Comparison of ENCODE assay signal across 19 cellular contexts in genomic region chr11:61413496-61413895, GRCh38.
DNase-seq lines count a peak whose midpoint lies in the region; ATAC-seq lines count a peak whose summit lies in the region.
"Had no signal": no experiment of that assay in that cellular context is flagged by ENCODE, and none has a peak within 500 bp of the region (broad histone marks: within the 10 kb centered on the region; RNA-seq: fewer than 3 reads in every experiment).

No MANE protein-coding gene starts in this region.

- H3K4me3 Mint-ChIP-seq in activated naive CD8-positive, alpha-beta T cell: no peak overlapping the region
- no peak overlapping the region for H3K4me3 Mint-ChIP-seq in activated naive CD8-positive, alpha-beta T cell treated with anti-CD3 and anti-CD28 coated beads, Interleukin-2, amount 50 U/mL, for 24 hours
- no peak overlapping the region for H3K4me3 Mint-ChIP-seq in effector memory CD8-positive, alpha-beta T cell
- H3K4me3 Mint-ChIP-seq: activated T-cell treated with anti-CD3 and anti-CD28 coated beads, Interleukin-2, amount 50 U/mL, for 4 hours; endodermal cell had no signal

- no peak for DNase-seq in activated naive CD8-positive, alpha-beta T cell treated with anti-CD3 and anti-CD28 coated beads, Interleukin-2, amount 50 U/mL, for 24 hours
- DNase-seq in RKO (ENCODE audit: low spot score): peak; percentile 31
- no peak for DNase-seq in effector memory CD8-positive, alpha-beta T cell
- peak; percentile 93 for DNase-seq in stromal cell of bone marrow (ENCODE audit: low read depth)
- no peak for DNase-seq in glomerular visceral epithelial cell (ENCODE audit: extremely low spot score)
- no peak for DNase-seq in activated effector memory CD4-positive, alpha-beta T cell treated with Interleukin-2 at 50 U/mL for 16 hours
- no peak for DNase-seq in NCI-H2196 treated with DMSO at 0.1 percent for 48 hours (lab: John Stamatoyannopoulos, UW; ENCODE audit: unreplicated experiment)
- DNase-seq: activated CD4-positive, alpha-beta T cell treated with anti-CD3 and anti-CD28 coated beads for 48 hours; activated T-cell treated with anti-CD3 and anti-CD28 coated beads, Interleukin-2, amount 50 U/mL, for 4 hours; amniotic stem cell; endodermal cell; mucosa of descending colon; NCI-H2081 treated with DMSO at 0.1 percent for 48 hours; NCI-H748 treated with DMSO at 0.1 percent for 48 hours; OCI-M1; stimulated activated CD4-positive, alpha-beta T cell treated with anti-CD3 and anti-CD28 coated beads, Interleukin-15, amount 100 ng/mL, for 24 hours; stomach had no signal

- H3K4me1 Mint-ChIP-seq in activated naive CD8-positive, alpha-beta T cell (ENCODE audit: low read depth): peaks cover 26% of the 10 kb centered on the region
- H3K4me1 Mint-ChIP-seq in activated naive CD8-positive, alpha-beta T cell treated with anti-CD3 and anti-CD28 coated beads, Interleukin-2, amount 50 U/mL, for 24 hours: peaks cover 15% of the 10 kb centered on the region
- H3K4me1 Mint-ChIP-seq in effector memory CD8-positive, alpha-beta T cell (ENCODE audit: low read depth in 2 of 2): peaks cover 8 to 19% of the 10 kb centered on the region in 2 donors
- H3K4me1 Mint-ChIP-seq: endodermal cell had no signal

- no peak for ATAC-seq in activated naive CD8-positive, alpha-beta T cell treated with anti-CD3 and anti-CD28 coated beads, Interleukin-2, amount 50 U/mL, for 24 hours
- no peak for ATAC-seq in effector memory CD8-positive, alpha-beta T cell (replicated peaks)
- ATAC-seq: activated T-cell treated with anti-CD3 and anti-CD28 coated beads, Interleukin-2, amount 50 U/mL, for 4 hours; GM12878; mucosa of descending colon had no signal

- H3K9me3 Mint-ChIP-seq in activated naive CD8-positive, alpha-beta T cell (ENCODE audit: low read depth): no peaks in the 10 kb centered on the region
- no peaks in the 10 kb centered on the region for H3K9me3 Mint-ChIP-seq in activated naive CD8-positive, alpha-beta T cell treated with anti-CD3 and anti-CD28 coated beads, Interleukin-2, amount 50 U/mL, for 24 hours
- no peaks in the 10 kb centered on the region for H3K9me3 Mint-ChIP-seq in effector memory CD8-positive, alpha-beta T cell
- H3K9me3 Mint-ChIP-seq: activated T-cell treated with anti-CD3 and anti-CD28 coated beads, Interleukin-2, amount 50 U/mL, for 4 hours; endodermal cell had no signal

- peak overlapping the region; percentile 77 for H3K27ac Mint-ChIP-seq in activated naive CD8-positive, alpha-beta T cell
- no peak overlapping the region for H3K27ac Mint-ChIP-seq in activated naive CD8-positive, alpha-beta T cell treated with anti-CD3 and anti-CD28 coated beads, Interleukin-2, amount 50 U/mL, for 24 hours
- peak overlapping the region; percentile 49 to 57 for H3K27ac Mint-ChIP-seq in effector memory CD8-positive, alpha-beta T cell
- H3K27ac Mint-ChIP-seq: endodermal cell had no signal

- H3K27me3 Mint-ChIP-seq in activated naive CD8-positive, alpha-beta T cell: no peaks in the 10 kb centered on the region
- no peaks in the 10 kb centered on the region for H3K27me3 Mint-ChIP-seq in activated naive CD8-positive, alpha-beta T cell treated with anti-CD3 and anti-CD28 coated beads, Interleukin-2, amount 50 U/mL, for 24 hours
- H3K27me3 Mint-ChIP-seq in effector memory CD8-positive, alpha-beta T cell: no peaks in the 10 kb centered on the region

- peaks cover 10% of the 10 kb centered on the region for H3K36me3 Mint-ChIP-seq in activated naive CD8-positive, alpha-beta T cell
- H3K36me3 Mint-ChIP-seq in activated naive CD8-positive, alpha-beta T cell treated with anti-CD3 and anti-CD28 coated beads, Interleukin-2, amount 50 U/mL, for 24 hours (ENCODE audit: low read depth): peaks cover 74% of the 10 kb centered on the region
- peaks cover 85% of the 10 kb centered on the region for H3K36me3 Mint-ChIP-seq in effector memory CD8-positive, alpha-beta T cell (ENCODE audit: insufficient read depth)

Comparison
In these comparisons a context has a peak if more than half of its experiments do, and no peak if none do; other contexts are left out.
1. DNase-seq: peak in RKO (single experiment) and stromal cell of bone marrow (single experiment); none in activated naive CD8-positive, alpha-beta T cell treated with anti-CD3 and anti-CD28 coated beads, Interleukin-2, amount 50 U/mL, for 24 hours (single experiment), effector memory CD8-positive, alpha-beta T cell (0 of 3), glomerular visceral epithelial cell (single experiment), activated effector memory CD4-positive, alpha-beta T cell treated with Interleukin-2 at 50 U/mL for 16 hours (single experiment) and NCI-H2196 treated with DMSO at 0.1 percent for 48 hours (single experiment).